Comparison of ENCODE assay signal across 1 cellular context in the genomic region with DNA sequence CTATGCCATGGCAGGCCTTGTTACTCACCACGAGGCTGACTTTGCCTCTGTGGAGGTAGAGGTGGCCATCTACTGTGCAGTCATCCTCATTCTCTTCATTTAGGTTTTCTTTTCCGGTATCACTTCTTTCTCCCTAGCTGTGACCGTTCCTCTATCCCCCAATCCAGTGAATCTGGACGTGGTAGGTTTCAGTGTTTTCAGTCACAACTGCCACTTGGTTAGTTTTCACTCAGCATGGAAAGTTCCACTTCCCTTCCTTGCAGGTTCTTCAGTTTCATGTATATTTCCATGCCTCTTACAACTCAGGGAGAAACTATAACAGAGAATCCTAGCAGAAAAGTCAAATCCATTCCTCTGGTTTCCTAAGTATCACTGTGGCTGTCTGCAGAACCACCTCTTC.
TF ChIP-seq lines count a peak whose summit lies in the region.

No MANE protein-coding gene starts in this region.

TF ChIP-seq in HepG2, 621 proteins besides CTCF, POLR2A, EP300 and RAD21:
- TF ChIP-seq AGO2 (optimal IDR thresholded peaks at IDR 0.05; ENCODE audit: low read depth, low read length) (no peak), ZNF224 (CRISPR knock-in tag; IDR thresholded peaks at IDR 0.05) (no peak), ATF7 (IDR thresholded peaks at IDR 0.05) (no peak), ATF7 (CRISPR knock-in tag; IDR thresholded peaks at IDR 0.05) (no peak), KDM3A (CRISPR knock-in tag; IDR thresholded peaks at IDR 0.05; ENCODE audit: low read depth) (no peak), ZNF781 (CRISPR knock-in tag; IDR thresholded peaks at IDR 0.05; ENCODE audit: borderline replicate concordance, not compliant biosample characterization) (no peak), HHEX (CRISPR knock-in tag; IDR thresholded peaks at IDR 0.05) (no peak), DMAP1 (CRISPR knock-in tag; IDR thresholded peaks at IDR 0.05) (no peak), IKZF4 (CRISPR knock-in tag; IDR thresholded peaks at IDR 0.05; ENCODE audit: borderline replicate concordance, low read depth, not compliant biosample characterization) (no peak), RORA (CRISPR knock-in tag; IDR thresholded peaks at IDR 0.05) (no peak), PCBP1 (IDR thresholded peaks at IDR 0.05; ENCODE audit: borderline replicate concordance, low read depth, low read length) (no peak), ZFP1 (CRISPR knock-in tag; IDR thresholded peaks at IDR 0.05) (no peak), POLR2G (IDR thresholded peaks at IDR 0.05; ENCODE audit: low read depth, low read length) (no peak)
- TF ChIP-seq, protein P1, sequence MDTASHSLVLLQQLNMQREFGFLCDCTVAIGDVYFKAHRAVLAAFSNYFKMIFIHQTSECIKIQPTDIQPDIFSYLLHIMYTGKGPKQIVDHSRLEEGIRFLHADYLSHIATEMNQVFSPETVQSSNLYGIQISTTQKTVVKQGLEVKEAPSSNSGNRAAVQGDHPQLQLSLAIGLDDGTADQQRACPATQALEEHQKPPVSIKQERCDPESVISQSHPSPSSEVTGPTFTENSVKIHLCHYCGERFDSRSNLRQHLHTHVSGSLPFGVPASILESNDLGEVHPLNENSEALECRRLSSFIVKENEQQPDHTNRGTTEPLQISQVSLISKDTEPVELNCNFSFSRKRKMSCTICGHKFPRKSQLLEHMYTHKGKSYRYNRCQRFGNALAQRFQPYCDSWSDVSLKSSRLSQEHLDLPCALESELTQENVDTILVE (CRISPR knock-in tag; IDR thresholded peaks at IDR 0.05) = no peak
- TF ChIP-seq, protein P2, sequence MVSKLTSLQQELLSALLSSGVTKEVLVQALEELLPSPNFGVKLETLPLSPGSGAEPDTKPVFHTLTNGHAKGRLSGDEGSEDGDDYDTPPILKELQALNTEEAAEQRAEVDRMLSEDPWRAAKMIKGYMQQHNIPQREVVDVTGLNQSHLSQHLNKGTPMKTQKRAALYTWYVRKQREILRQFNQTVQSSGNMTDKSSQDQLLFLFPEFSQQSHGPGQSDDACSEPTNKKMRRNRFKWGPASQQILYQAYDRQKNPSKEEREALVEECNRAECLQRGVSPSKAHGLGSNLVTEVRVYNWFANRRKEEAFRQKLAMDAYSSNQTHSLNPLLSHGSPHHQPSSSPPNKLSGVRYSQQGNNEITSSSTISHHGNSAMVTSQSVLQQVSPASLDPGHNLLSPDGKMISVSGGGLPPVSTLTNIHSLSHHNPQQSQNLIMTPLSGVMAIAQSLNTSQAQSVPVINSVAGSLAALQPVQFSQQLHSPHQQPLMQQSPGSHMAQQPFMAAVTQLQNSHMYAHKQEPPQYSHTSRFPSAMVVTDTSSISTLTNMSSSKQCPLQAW (CRISPR knock-in tag; IDR thresholded peaks at IDR 0.05) = no peak
- TF ChIP-seq, protein P3, sequence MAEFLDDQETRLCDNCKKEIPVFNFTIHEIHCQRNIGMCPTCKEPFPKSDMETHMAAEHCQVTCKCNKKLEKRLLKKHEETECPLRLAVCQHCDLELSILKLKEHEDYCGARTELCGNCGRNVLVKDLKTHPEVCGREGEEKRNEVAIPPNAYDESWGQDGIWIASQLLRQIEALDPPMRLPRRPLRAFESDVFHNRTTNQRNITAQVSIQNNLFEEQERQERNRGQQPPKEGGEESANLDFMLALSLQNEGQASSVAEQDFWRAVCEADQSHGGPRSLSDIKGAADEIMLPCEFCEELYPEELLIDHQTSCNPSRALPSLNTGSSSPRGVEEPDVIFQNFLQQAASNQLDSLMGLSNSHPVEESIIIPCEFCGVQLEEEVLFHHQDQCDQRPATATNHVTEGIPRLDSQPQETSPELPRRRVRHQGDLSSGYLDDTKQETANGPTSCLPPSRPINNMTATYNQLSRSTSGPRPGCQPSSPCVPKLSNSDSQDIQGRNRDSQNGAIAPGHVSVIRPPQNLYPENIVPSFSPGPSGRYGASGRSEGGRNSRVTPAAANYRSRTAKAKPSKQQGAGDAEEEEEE (CRISPR knock-in tag; IDR thresholded peaks at IDR 0.05; ENCODE audit: borderline replicate concordance) = no peak
- TF ChIP-seq, protein P4, sequence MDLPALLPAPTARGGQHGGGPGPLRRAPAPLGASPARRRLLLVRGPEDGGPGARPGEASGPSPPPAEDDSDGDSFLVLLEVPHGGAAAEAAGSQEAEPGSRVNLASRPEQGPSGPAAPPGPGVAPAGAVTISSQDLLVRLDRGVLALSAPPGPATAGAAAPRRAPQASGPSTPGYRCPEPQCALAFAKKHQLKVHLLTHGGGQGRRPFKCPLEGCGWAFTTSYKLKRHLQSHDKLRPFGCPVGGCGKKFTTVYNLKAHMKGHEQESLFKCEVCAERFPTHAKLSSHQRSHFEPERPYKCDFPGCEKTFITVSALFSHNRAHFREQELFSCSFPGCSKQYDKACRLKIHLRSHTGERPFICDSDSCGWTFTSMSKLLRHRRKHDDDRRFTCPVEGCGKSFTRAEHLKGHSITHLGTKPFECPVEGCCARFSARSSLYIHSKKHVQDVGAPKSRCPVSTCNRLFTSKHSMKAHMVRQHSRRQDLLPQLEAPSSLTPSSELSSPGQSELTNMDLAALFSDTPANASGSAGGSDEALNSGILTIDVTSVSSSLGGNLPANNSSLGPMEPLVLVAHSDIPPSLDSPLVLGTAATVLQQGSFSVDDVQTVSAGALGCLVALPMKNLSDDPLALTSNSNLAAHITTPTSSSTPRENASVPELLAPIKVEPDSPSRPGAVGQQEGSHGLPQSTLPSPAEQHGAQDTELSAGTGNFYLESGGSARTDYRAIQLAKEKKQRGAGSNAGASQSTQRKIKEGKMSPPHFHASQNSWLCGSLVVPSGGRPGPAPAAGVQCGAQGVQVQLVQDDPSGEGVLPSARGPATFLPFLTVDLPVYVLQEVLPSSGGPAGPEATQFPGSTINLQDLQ (CRISPR knock-in tag; IDR thresholded peaks at IDR 0.05) = no peak
